15 cellular contexts compared by ENCODE assay signal in the genomic region with DNA sequence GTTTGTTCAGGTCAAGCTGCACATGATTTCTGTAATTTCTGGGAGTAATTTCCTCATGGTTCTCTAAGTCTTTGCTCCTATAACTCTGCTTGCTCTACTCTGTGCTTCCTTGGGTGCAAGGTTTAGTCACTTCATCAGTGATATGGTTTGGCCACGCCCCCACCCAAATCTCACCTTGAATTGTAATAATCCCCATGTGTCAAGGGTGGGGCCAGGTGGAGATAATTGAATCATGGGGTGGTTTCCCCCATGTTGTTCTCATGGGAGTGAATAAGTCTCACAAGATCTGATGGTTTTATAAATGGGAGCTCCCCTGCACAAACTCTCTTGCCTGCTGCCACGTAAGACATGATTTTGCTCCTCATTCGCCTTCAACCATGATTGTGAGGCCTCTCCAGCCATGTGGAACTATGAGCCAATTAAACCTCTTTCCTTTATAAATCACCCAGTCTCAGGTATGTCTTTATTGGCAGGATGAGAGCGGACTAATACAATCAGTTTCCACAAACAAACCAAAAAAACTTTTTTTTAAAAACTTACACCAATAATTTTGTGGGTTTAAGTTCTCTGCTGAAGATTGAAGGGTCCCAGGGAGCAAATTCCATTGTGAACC. TPM values are rescaled to one million over a fixed set of nuclear protein-coding genes. Genes with fewer than 3 reads are reported as not detected.
A peak's percentile ranks its signal among the peaks of the same experiment; 100 is the strongest.
DNase-seq lines count a peak whose midpoint lies in the region; ATAC-seq, FAIRE-seq and TF ChIP-seq lines count a peak whose summit lies in the region.
"Not testable (repeated sequence)": the region's sequence is repeated elsewhere in the genome, so short reads cannot be mapped to it uniquely, and the experiment has no call there.
"Had no signal": no experiment of that assay in that cellular context is flagged by ENCODE, and none has a peak within 500 bp of the region (broad histone marks: within the 10 kb centered on the region; RNA-seq: fewer than 3 reads in every experiment).

No MANE protein-coding gene starts in this region.

- intact Hi-C loops in activated CD4-positive, alpha-beta memory T cell treated with anti-CD3 and anti-CD28 coated beads for 36 hours (cut with micrococcal nuclease), result loop anchor here (1.0 to 10.0 kb wide), 10 partner anchors 11 to 1551 kb away; a partner anchor contains a TSS

- H3K27ac Mint-ChIP-seq in T-helper 17 cell, result peak overlapping the region; percentile 99
- peak overlapping the region; percentile 98 for H3K27ac Mint-ChIP-seq in activated CD4-positive, alpha-beta memory T cell treated with anti-CD3 and anti-CD28 coated beads for 36 hours
- H3K27ac Mint-ChIP-seq in activated T-cell treated with anti-CD3 and anti-CD28 coated beads, Interleukin-2, amount 50 U/mL, for 72 hours, result peak overlapping the region; percentile 99
- peak overlapping the region; percentile 97 for H3K27ac Mint-ChIP-seq in activated naive CD8-positive, alpha-beta T cell treated with anti-CD3 and anti-CD28 coated beads, Interleukin-2, amount 10 ng/mL, durations not matched to agents 7 days and 5 days
- peak overlapping the region; percentile 95 to 96 for H3K27ac Mint-ChIP-seq in natural killer cell treated with Interleukin-12 subunit alpha and Interleukin-12 subunit beta and Interleukin-15 and Interleukin-18, amount 100 ng/mL, for 72 hours

- not testable (repeated sequence) for H3K9me3 ChIP-seq in T-helper 17 cell (ENCODE audit: control insufficient read depth, low read length, poor library complexity, severe bottlenecking)

- peaks cover 71% of the 10 kb centered on the region for H3K4me1 Mint-ChIP-seq in T-helper 17 cell
- H3K4me1 Mint-ChIP-seq in activated CD4-positive, alpha-beta memory T cell treated with anti-CD3 and anti-CD28 coated beads for 36 hours (ENCODE audit: low read depth), result peaks cover 93% of the 10 kb centered on the region
- H3K4me1 Mint-ChIP-seq in activated T-cell treated with anti-CD3 and anti-CD28 coated beads, Interleukin-2, amount 50 U/mL, for 72 hours (ENCODE audit: low read depth), result peaks cover 94% of the 10 kb centered on the region
- peaks cover 88% of the 10 kb centered on the region for H3K4me1 Mint-ChIP-seq in activated naive CD8-positive, alpha-beta T cell treated with anti-CD3 and anti-CD28 coated beads, Interleukin-2, amount 10 ng/mL, durations not matched to agents 7 days and 5 days
- H3K4me1 Mint-ChIP-seq in natural killer cell treated with Interleukin-12 subunit alpha and Interleukin-12 subunit beta and Interleukin-15 and Interleukin-18, amount 100 ng/mL, for 72 hours (ENCODE audit: low read depth in 2 of 2), result peaks cover 75 to 86% of the 10 kb centered on the region in 2 donors

- peak; percentile 49; the same call in 1 of the 2 replicates for TF ChIP-seq POLR2A in GM12892 (IDR thresholded peaks at IDR 0.05; ENCODE audit: low read depth, low read length)

- not testable (repeated sequence) for H3K27me3 Mint-ChIP-seq in T-helper 17 cell; activated CD4-positive, alpha-beta memory T cell treated with anti-CD3 and anti-CD28 coated beads for 36 hours; activated T-cell treated with anti-CD3 and anti-CD28 coated beads, Interleukin-2, amount 50 U/mL, for 72 hours (ENCODE audit: low read depth); activated naive CD8-positive, alpha-beta T cell treated with anti-CD3 and anti-CD28 coated beads, Interleukin-2, amount 10 ng/mL, durations not matched to agents 7 days and 5 days; natural killer cell treated with Interleukin-12 subunit alpha and Interleukin-12 subunit beta and Interleukin-15 and Interleukin-18, amount 100 ng/mL, for 72 hours

- H3K9me3 Mint-ChIP-seq in activated CD4-positive, alpha-beta memory T cell treated with anti-CD3 and anti-CD28 coated beads for 36 hours; activated T-cell treated with anti-CD3 and anti-CD28 coated beads, Interleukin-2, amount 50 U/mL, for 72 hours; activated naive CD8-positive, alpha-beta T cell treated with anti-CD3 and anti-CD28 coated beads, Interleukin-2, amount 10 ng/mL, durations not matched to agents 7 days and 5 days; natural killer cell treated with Interleukin-12 subunit alpha and Interleukin-12 subunit beta and Interleukin-15 and Interleukin-18, amount 100 ng/mL, for 72 hours: not testable (repeated sequence)

- not testable (repeated sequence) for DNase-seq in GM12892 (ENCODE audit: insufficient read length); T-helper 17 cell; activated naive CD8-positive, alpha-beta T cell treated with anti-CD3 and anti-CD28 coated beads, Interleukin-2, amount 10 ng/mL, durations not matched to agents 7 days and 5 days; natural killer cell treated with Interleukin-12 subunit alpha and Interleukin-12 subunit beta and Interleukin-15 and Interleukin-18, amount 100 ng/mL, for 72 hours (ENCODE audit: low spot score)
- DNase-seq in activated CD4-positive, alpha-beta memory T cell treated with anti-CD3 and anti-CD28 coated beads for 36 hours, result peak; percentile 91
- DNase-seq in activated T-cell treated with anti-CD3 and anti-CD28 coated beads, Interleukin-2, amount 50 U/mL, for 72 hours, result peak; percentile 80 to 84
- DNase-seq in stimulated activated CD4-positive, alpha-beta T cell treated with anti-CD3 and anti-CD28 coated beads, Interleukin-4, amount 100 ng/mL, for 48 hours (ENCODE audit: low read depth in 2 of 2), result peak; percentile 57 to 62

- CTCF ChIA-PET in activated CD4-positive, alpha-beta memory T cell treated with anti-CD3 and anti-CD28 coated beads for 36 hours (lab: Charles Lee), result interaction anchor here (1.0 to 2.5 kb wide), 5 partner anchors 9 to 18 kb away, joined by 3 to 10 read pairs (median 9); no protein-coding TSS in a partner anchor

- peak; percentile 74 for FAIRE-seq in GM12892 (lab: Jason Lieb, UNC)

- ATAC-seq in T-helper 17 cell; activated naive CD8-positive, alpha-beta T cell treated with anti-CD3 and anti-CD28 coated beads, Interleukin-2, amount 10 ng/mL, durations not matched to agents 7 days and 5 days (ENCODE audit: low read depth); natural killer cell treated with Interleukin-12 subunit alpha and Interleukin-12 subunit beta and Interleukin-15 and Interleukin-18, amount 100 ng/mL, for 72 hours: not testable (repeated sequence)
- peak; percentile 9 to 18 for ATAC-seq in activated T-cell treated with anti-CD3 and anti-CD28 coated beads, Interleukin-2, amount 50 U/mL, for 72 hours (replicated peaks in 1 of 2)

- peak overlapping the region; percentile 15 for H3K4me3 Mint-ChIP-seq in T-helper 17 cell
- H3K4me3 Mint-ChIP-seq in activated CD4-positive, alpha-beta memory T cell treated with anti-CD3 and anti-CD28 coated beads for 36 hours, result peak overlapping the region; percentile 55
- peak overlapping the region; percentile 83 to 92 for H3K4me3 Mint-ChIP-seq in activated T-cell treated with anti-CD3 and anti-CD28 coated beads, Interleukin-2, amount 50 U/mL, for 72 hours
- H3K4me3 Mint-ChIP-seq in activated naive CD8-positive, alpha-beta T cell treated with anti-CD3 and anti-CD28 coated beads, Interleukin-2, amount 10 ng/mL, durations not matched to agents 7 days and 5 days, result peak overlapping the region; percentile 79
- peak overlapping the region; percentile 90 for H3K4me3 Mint-ChIP-seq in natural killer cell treated with Interleukin-12 subunit alpha and Interleukin-12 subunit beta and Interleukin-15 and Interleukin-18, amount 100 ng/mL, for 72 hours

- POLR2A ChIA-PET in activated CD4-positive, alpha-beta memory T cell treated with anti-CD3 and anti-CD28 coated beads for 36 hours (lab: Charles Lee), result interaction anchor here (1.0 to 11.8 kb wide), 12 partner anchors 8 to 490 kb away, joined by 3 to 288 read pairs (median 4); a partner anchor contains a TSS
- POLR2A ChIA-PET in activated naive CD8-positive, alpha-beta T cell treated with anti-CD3 and anti-CD28 coated beads, Interleukin-2, amount 10 ng/mL, durations not matched to agents 7 days and 5 days (lab: Charles Lee), result interaction anchor here (0.5 to 3.3 kb wide), 13 partner anchors 9 to 195 kb away, joined by 3 to 22 read pairs (median 4); a partner anchor contains a TSS

- not testable (repeated sequence) for H3K36me3 Mint-ChIP-seq in T-helper 17 cell (ENCODE audit: low read depth)
- peaks cover 82% of the 10 kb centered on the region for H3K36me3 Mint-ChIP-seq in activated CD4-positive, alpha-beta memory T cell treated with anti-CD3 and anti-CD28 coated beads for 36 hours
- peaks cover 27 to 41% of the 10 kb centered on the region in 2 donors for H3K36me3 Mint-ChIP-seq in activated T-cell treated with anti-CD3 and anti-CD28 coated beads, Interleukin-2, amount 50 U/mL, for 72 hours (ENCODE audit: insufficient read depth in 2 of 2)
- H3K36me3 Mint-ChIP-seq in activated naive CD8-positive, alpha-beta T cell treated with anti-CD3 and anti-CD28 coated beads, Interleukin-2, amount 10 ng/mL, durations not matched to agents 7 days and 5 days, result peaks cover 72% of the 10 kb centered on the region
- peaks cover 44% of the 10 kb centered on the region for H3K36me3 Mint-ChIP-seq in natural killer cell treated with Interleukin-12 subunit alpha and Interleukin-12 subunit beta and Interleukin-15 and Interleukin-18, amount 100 ng/mL, for 72 hours

RNA-seq across cellular contexts. Expression of a gene that starts 19.1 kb away (rescaled TPM):
- 244 TPM for polyA plus RNA-seq in GM12892 (2012; ENCODE audit: missing spikeins)
- 10 to 100 TPM; 67.8 to 70.6 TPM for total RNA-seq in T-helper 17 cell
- total RNA-seq in activated CD4-positive, alpha-beta memory T cell treated with anti-CD3 and anti-CD28 coated beads for 36 hours, result 100 to 1,000 TPM; 166 TPM
- 100 to 1,000 TPM in 1 of 2 donors, 10 to 100 TPM in 1; 81.4 to 134 TPM for total RNA-seq in activated T-cell treated with anti-CD3 and anti-CD28 coated beads, Interleukin-2, amount 50 U/mL, for 72 hours
- 10 to 100 TPM; 41.3 to 42.6 TPM for total RNA-seq in activated naive CD8-positive, alpha-beta T cell treated with anti-CD3 and anti-CD28 coated beads, Interleukin-2, amount 10 ng/mL, durations not matched to agents 7 days and 5 days
- 10 to 100 TPM; 52.1 to 86.2 TPM for total RNA-seq in natural killer cell treated with Interleukin-12 subunit alpha and Interleukin-12 subunit beta and Interleukin-15 and Interleukin-18, amount 100 ng/mL, for 72 hours
- total RNA-seq: chondrocyte, epithelial cell of proximal tubule, G401, GM23338, HepG2, HFFc6, neural crest cell, PC-3 had no signal
- polyA plus RNA-seq: GM23338, HepG2 had no signal

RNA-seq across cellular contexts. Expression of a gene that starts 48.5 kb away (rescaled TPM):
- 18.7 TPM for polyA plus RNA-seq in GM12892 (2012; ENCODE audit: missing spikeins)
- 10 to 100 TPM; 66.2 to 71.6 TPM for total RNA-seq in T-helper 17 cell
- 10 to 100 TPM; 18.6 to 20.2 TPM for total RNA-seq in activated CD4-positive, alpha-beta memory T cell treated with anti-CD3 and anti-CD28 coated beads for 36 hours
- total RNA-seq in activated T-cell treated with anti-CD3 and anti-CD28 coated beads, Interleukin-2, amount 50 U/mL, for 72 hours, result 10 to 100 TPM; 10.2 to 16.0 TPM
- 10 to 100 TPM; 58.5 to 66.8 TPM for total RNA-seq in activated naive CD8-positive, alpha-beta T cell treated with anti-CD3 and anti-CD28 coated beads, Interleukin-2, amount 10 ng/mL, durations not matched to agents 7 days and 5 days
- total RNA-seq in natural killer cell treated with Interleukin-12 subunit alpha and Interleukin-12 subunit beta and Interleukin-15 and Interleukin-18, amount 100 ng/mL, for 72 hours, result 10 to 100 TPM in 1 of 2 donors, 1 to 10 TPM in 1; 3.8 to 13.4 TPM
- total RNA-seq: chondrocyte, epithelial cell of proximal tubule, G401, GM23338, HepG2, HFFc6, neural crest cell, PC-3 had no signal
- polyA plus RNA-seq: GM23338, HepG2 had no signal

Comparison
In these comparisons a context has a peak if more than half of its experiments do, and no peak if none do; other contexts are left out.
1. H3K4me3 Mint-ChIP-seq: peak in every context shown above with its lines; median percentile 90 in natural killer cell treated with Interleukin-12 subunit alpha and Interleukin-12 subunit beta and Interleukin-15 and Interleukin-18, amount 100 ng/mL, for 72 hours; 88 in activated T-cell treated with anti-CD3 and anti-CD28 coated beads, Interleukin-2, amount 50 U/mL, for 72 hours; 79 in activated naive CD8-positive, alpha-beta T cell treated with anti-CD3 and anti-CD28 coated beads, Interleukin-2, amount 10 ng/mL, durations not matched to agents 7 days and 5 days; 55 in activated CD4-positive, alpha-beta memory T cell treated with anti-CD3 and anti-CD28 coated beads for 36 hours; 15 in T-helper 17 cell.